Comparison of ENCODE assay signal across 10 cellular contexts in genomic region chrX:37659047-37659446, GRCh38. TPM values are rescaled to one million over a fixed set of nuclear protein-coding genes. Genes with fewer than 3 reads are reported as not detected.
"Had no signal": no experiment of that assay in that cellular context is flagged by ENCODE, and none has a peak within 500 bp of the region (broad histone marks: within the 10 kb centered on the region; RNA-seq: fewer than 3 reads in every experiment).

No MANE protein-coding gene starts in this region.

- FAIRE-seq: H1, H54 had no signal

- ATAC-seq: GM23338, HCT116 had no signal

- DNase-seq: GM23248, GOT3, H7, H9, HCEC 1CT, HFFc6 had no signal

- H3K4me2 ChIP-seq: GM23338 had no signal

- H3K9ac ChIP-seq: GM23248 had no signal

- H3K27ac ChIP-seq: GM23248 had no signal

- H3K4me3 ChIP-seq: GM23248, GM23338 had no signal

- H2AFZ ChIP-seq: GM23248, GM23338 had no signal

RNA-seq across cellular contexts. Expression of gene XK, which starts 26.5 kb away (rescaled TPM):
- total RNA-seq: GM23248, HFFc6 had no signal
- polyA plus RNA-seq: GM23248 had no signal
